In the genomic region with DNA sequence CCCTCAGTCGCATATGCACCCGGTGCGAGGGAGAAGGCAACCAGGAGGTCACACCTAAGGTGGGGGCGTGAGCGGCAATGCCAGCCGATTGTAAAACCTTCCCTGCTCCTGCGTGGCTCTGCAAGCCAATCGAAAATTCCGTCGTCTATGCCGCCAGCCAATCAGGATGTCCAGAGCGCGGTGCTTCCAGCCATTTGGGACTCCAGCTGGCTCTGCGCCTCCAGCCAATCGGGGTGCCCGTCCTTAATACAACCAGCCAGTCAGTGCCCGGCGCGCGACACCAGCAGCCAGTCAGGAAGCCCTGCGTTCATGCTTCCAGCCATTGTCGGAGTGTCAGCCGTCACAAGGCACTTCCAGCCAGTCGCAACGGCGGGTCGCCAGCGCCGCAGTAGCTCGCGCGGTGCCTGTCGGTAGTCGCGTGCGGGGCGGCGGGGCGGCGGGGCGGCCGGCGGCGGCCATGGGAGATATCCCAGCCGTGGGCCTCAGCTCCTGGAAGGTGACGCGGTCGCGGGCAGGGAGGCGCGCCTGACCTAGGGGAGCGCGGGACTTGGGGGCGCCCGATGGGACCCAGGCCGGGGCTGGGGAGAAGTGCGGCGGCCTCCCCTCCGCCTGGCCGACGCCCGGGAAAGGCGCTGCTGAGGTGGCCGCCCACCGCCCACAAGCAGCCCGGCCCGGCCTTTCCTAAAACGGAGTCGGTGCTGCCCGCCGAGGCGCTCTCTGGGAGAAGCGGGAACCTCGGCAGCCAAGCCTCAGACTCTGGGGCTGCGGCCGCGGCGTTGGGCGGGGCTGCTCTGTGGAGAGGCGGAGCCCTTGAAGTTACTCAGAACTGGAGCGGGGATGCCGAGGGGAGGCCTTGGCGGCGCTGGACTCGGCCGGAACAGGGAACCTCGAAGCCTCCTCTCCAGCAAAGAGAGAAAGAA, we compare ENCODE assay signal across 9 cellular contexts. TPM values are rescaled to one million over a fixed set of nuclear protein-coding genes. Genes with fewer than 3 reads are reported as not detected.
A peak's percentile ranks its signal among the peaks of the same experiment; 100 is the strongest.
DNase-seq lines count a peak whose midpoint lies in the region; ATAC-seq and TF ChIP-seq lines count a peak whose summit lies in the region.
"Had no signal": no experiment of that assay in that cellular context is flagged by ENCODE, and none has a peak within 500 bp of the region (broad histone marks: within the 10 kb centered on the region; RNA-seq: fewer than 3 reads in every experiment).

A gene (plus strand): TSS at position 340 of the 920 bp plus-strand sequence. CDS start 118 bp downstream, at position 458.

- H3K4me1 ChIP-seq in adrenal gland (replicated peaks in 1 of 2) (peaks cover 0 to 7% of the 10 kb centered on the region in 2 donors), osteoblast (ENCODE audit: insufficient read depth, low read length) (peaks cover 11% of the 10 kb centered on the region)

- no peaks in the 10 kb centered on the region for H3K36me3 ChIP-seq in adrenal gland (replicated peaks in 1 of 2)
- no peaks in the 10 kb centered on the region for H3K36me3 ChIP-seq in osteoblast (ENCODE audit: insufficient read depth, low read length)

- peak within 1 kb of the TSS; percentile 79 for H3K4me2 ChIP-seq in osteoblast (ENCODE audit: insufficient read depth, low read length)
- H3K4me2 ChIP-seq: KMS-11 had no signal

- H3K27me3 ChIP-seq in adrenal gland (no peaks in the 10 kb centered on the region), osteoblast (ENCODE audit: insufficient read depth, low read length) (no peaks in the 10 kb centered on the region)

- H3K9me3 ChIP-seq in adrenal gland (replicated peaks in 1 of 3) (no peaks in the 10 kb centered on the region), osteoblast (ENCODE audit: low read depth, low read length) (no peaks in the 10 kb centered on the region)

- ATAC-seq in HG03378 (IDR thresholded peaks at IDR 0.05; ENCODE audit: unreplicated experiment) (peak; percentile 56), Right ventricle myocardium superior (ENCODE audit: poor library complexity) (peak; percentile 95)

- 10 to 21% (median 16%) methylated on average over 26 to 87 of the region's 87 CpGs for WGBS in adrenal gland, 4 donors

- H2AFZ ChIP-seq in osteoblast (ENCODE audit: low read length) = peak within 1 kb of the TSS; percentile 88

- no peaks in the 10 kb centered on the region for H4K20me1 ChIP-seq in osteoblast (ENCODE audit: insufficient read depth, low read length)

- DNase-seq in DMS53 treated with DMSO at 0.1 percent for 48 hours (lab: John Stamatoyannopoulos, UW; ENCODE audit: unreplicated experiment) (peak; percentile 60), T-helper 1 cell (peak; percentile 58 to 86 (median 73)), adrenal gland (peak; percentile 88 to 98 (median 95)), Right ventricle myocardium superior (peak; percentile 97), osteoblast (ENCODE audit: insufficient read length, low spot score, missing footprints) (peak; percentile 98), superior temporal gyrus (ENCODE audit: extremely low spot score) (peak; percentile 69), NCI-H1105 treated with DMSO at 0.1 percent for 48 hours (lab: John Stamatoyannopoulos, UW) (no peak)

- H3K4me3 ChIP-seq in adrenal gland (peak within 1 kb of the TSS in 2 of 4 donors; percentile 41 to 48), osteoblast (ENCODE audit: insufficient read depth, low read length) (peak within 1 kb of the TSS; percentile 73)

- peak; percentile 28 to 43 for TF ChIP-seq POLR2A in adrenal gland (IDR thresholded peaks at IDR 0.05)

- intact Hi-C loops in adrenal gland (cut with DNase I) (no loop called here), Right ventricle myocardium superior (cut with DNase I) (no loop called here)

- TF ChIP-seq CTCF in adrenal gland (IDR thresholded peaks at IDR 0.05) = no peak
- TF ChIP-seq CTCF in osteoblast (IDR thresholded peaks at IDR 0.05; ENCODE audit: extremely low read depth, low read depth, low read length) = no peak

- H3K27ac ChIP-seq in adrenal gland (peak within 1 kb of the TSS; percentile 35 to 95 (median 91)), osteoblast (ENCODE audit: low read depth, low read length) (peak within 1 kb of the TSS; percentile 61)
- H3K27ac ChIP-seq: KMS-11 had no signal

- no peaks in the 10 kb centered on the region for H3K79me2 ChIP-seq in osteoblast (ENCODE audit: insufficient read depth, low read length)

RNA-seq across cellular contexts. Expression of the gene that starts here (rescaled TPM):
- total RNA-seq in adrenal gland = 10 to 100 TPM in 1 of 8 donors, 1 to 10 TPM in 6, under 1 TPM in 1; 0.97 to 13.5 (median 4.0) TPM
- 1 to 10 TPM in 2 of 3 donors, under 1 TPM in 1; 0.95 to 3.0 (median 1.2) TPM for polyA plus RNA-seq in adrenal gland
- 5.1 TPM for total RNA-seq in Right ventricle myocardium superior
- 15.6 and 17.7 TPM in 2 replicates for total RNA-seq in osteoblast
